ENCODE assay signal across 8 cellular contexts in the genomic region with DNA sequence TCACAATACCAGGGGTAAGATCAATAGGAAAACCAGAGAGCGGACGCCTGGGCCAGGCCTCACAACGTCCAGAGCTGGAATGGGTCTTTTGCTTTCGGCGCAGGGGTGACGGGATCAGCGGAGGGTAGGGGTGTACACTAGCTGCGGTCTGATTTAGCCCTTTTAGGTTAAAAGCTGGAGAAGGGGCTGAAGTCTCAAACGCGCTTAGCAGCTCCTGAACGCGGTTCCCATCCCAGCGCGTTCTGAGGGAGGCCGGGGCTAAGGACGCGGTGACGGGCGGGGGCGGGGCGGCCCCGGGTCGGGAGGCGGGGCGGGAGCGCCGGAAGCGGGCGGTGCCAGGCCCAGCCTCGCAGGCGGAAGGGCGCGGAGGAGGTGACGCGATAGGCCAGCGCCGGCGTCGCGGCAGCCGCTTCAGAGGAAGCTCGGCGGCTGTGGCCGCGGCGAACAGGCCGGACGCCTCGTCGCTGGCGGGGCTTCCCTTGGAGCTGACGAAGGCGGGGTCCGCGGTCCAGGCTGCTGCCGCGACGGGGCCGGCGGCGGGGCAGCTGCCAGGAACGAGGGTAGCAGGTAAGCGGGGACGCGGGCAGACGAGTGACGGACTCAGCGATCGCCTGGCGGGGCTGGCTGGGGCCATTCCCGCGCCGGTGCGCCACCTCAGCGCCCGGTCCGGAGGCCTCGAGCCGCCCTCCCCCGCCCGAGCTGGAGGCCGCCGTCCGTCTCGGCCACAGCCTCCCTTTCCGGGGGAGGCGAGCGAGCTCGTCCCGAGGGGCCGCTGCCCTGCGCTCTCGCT. TPM values are rescaled to one million over a fixed set of nuclear protein-coding genes. Genes with fewer than 3 reads are reported as not detected.
DNase-seq lines count a peak whose midpoint lies in the region; ATAC-seq and TF ChIP-seq lines count a peak whose summit lies in the region.

A gene with protein sequence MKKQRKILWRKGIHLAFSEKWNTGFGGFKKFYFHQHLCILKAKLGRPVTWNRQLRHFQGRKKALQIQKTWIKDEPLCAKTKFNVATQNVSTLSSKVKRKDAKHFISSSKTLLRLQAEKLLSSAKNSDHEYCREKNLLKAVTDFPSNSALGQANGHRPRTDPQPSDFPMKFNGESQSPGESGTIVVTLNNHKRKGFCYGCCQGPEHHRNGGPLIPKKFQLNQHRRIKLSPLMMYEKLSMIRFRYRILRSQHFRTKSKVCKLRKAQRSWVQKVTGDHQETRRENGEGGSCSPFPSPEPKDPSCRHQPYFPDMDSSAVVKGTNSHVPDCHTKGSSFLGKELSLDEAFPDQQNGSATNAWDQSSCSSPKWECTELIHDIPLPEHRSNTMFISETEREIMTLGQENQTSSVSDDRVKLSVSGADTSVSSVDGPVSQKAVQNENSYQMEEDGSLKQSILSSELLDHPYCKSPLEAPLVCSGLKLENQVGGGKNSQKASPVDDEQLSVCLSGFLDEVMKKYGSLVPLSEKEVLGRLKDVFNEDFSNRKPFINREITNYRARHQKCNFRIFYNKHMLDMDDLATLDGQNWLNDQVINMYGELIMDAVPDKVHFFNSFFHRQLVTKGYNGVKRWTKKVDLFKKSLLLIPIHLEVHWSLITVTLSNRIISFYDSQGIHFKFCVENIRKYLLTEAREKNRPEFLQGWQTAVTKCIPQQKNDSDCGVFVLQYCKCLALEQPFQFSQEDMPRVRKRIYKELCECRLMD (plus strand): TSS at position 414 of the 790 bp plus-strand sequence. CDS start 17,262 bp downstream, outside the sequence.

- H3K9me3 Mint-ChIP-seq in immature natural killer cell, result no peaks in the 10 kb centered on the region

- H3K4me1 Mint-ChIP-seq in immature natural killer cell, result peaks cover 26 to 36% of the 10 kb centered on the region in 2 donors

- ATAC-seq in GM19043 (IDR thresholded peaks at IDR 0.05; ENCODE audit: low read depth, unreplicated experiment) (peak; percentile 77), HG03354 (IDR thresholded peaks at IDR 0.05; ENCODE audit: poor library complexity, severe bottlenecking, unreplicated experiment) (peak; percentile 95)

- H3K27me3 Mint-ChIP-seq in immature natural killer cell (ENCODE audit: low read depth in 3 of 3), result peaks cover 5 to 16% (median 7%) of the 10 kb centered on the region in 3 donors

- no peaks in the 10 kb centered on the region for H3K36me3 Mint-ChIP-seq in immature natural killer cell

- TF ChIP-seq CTCF in AG10803 (conservative IDR thresholded peaks at IDR 0.05; ENCODE audit: low read length), result no peak

- DNase-seq in AG10803 (ENCODE audit: low read depth) (peak; percentile 86), NCI-H345 treated with DMSO at 0.1 percent for 48 hours (lab: John Stamatoyannopoulos, UW; ENCODE audit: unreplicated experiment) (peak; percentile 85), caudate nucleus (lab: John Stamatoyannopoulos, UW) (peak; percentile 9 to 96 (median 86)), immature natural killer cell (peak; percentile 87 to 90 (median 90)), smooth muscle cell of the brain vasculature (ENCODE audit: low read depth, low spot score) (peak; percentile 72)
- peak; percentile 70 to 85 (median 82) for DNase-seq in activated CD4-positive, CD25-positive, alpha-beta regulatory T cell (lab: John Stamatoyannopoulos, UW)

- peak within 1 kb of the TSS; percentile 93 to 97 (median 97) for H3K4me3 Mint-ChIP-seq in immature natural killer cell

- H3K27ac Mint-ChIP-seq in immature natural killer cell, result peak within 1 kb of the TSS; percentile 95 to 99 (median 97)

- H3K27ac ChIP-seq in caudate nucleus (ENCODE audit: low read depth, low read length), result peak within 1 kb of the TSS; percentile 95

- H3K4me3 ChIP-seq in AG10803 (ENCODE audit: low read length), result peak within 1 kb of the TSS; percentile 92

RNA-seq across cellular contexts. Expression of the gene that starts here (rescaled TPM):
- 10 to 100 TPM in 1 of 3 donors, 1 to 10 TPM in 2; 8.2 to 12.7 (median 8.3) TPM for polyA plus RNA-seq in immature natural killer cell

Comparison
In these comparisons a context has a peak if more than half of its experiments do, and no peak if none do; other contexts are left out.
1. Peak in every context shown above with its lines: DNase-seq, ATAC-seq, H3K4me3 ChIP-seq and H3K27ac ChIP-seq.